Comparison of ENCODE assay signal across 14 cellular contexts in genomic region chr17:68440526-68440925, GRCh38. TPM values are rescaled to one million over a fixed set of nuclear protein-coding genes. Genes with fewer than 3 reads are reported as not detected.
DNase-seq lines count a peak whose midpoint lies in the region; ATAC-seq, FAIRE-seq and TF ChIP-seq lines count a peak whose summit lies in the region.
"Had no signal": no experiment of that assay in that cellular context is flagged by ENCODE, and none has a peak within 500 bp of the region (broad histone marks: within the 10 kb centered on the region; RNA-seq: fewer than 3 reads in every experiment).

No MANE protein-coding gene starts in this region.

- peak overlapping the region in 2 of 3 donors; percentile 79 to 88 for H3K27ac Mint-ChIP-seq in CD4-positive, CD25-positive, alpha-beta regulatory T cell
- H3K27ac Mint-ChIP-seq in nephron = peak overlapping the region; percentile 87 to 96 (median 89)

- TF ChIP-seq POLR2A in endothelial cell of umbilical vein (IDR thresholded peaks at IDR 0.05; ENCODE audit: low read depth, low read length) (no peak), esophagus squamous epithelium (IDR thresholded peaks at IDR 0.05) (no peak)

- POLR2A ChIA-PET in endothelial cell of umbilical vein (lab: Charles Lee) = interaction anchor here (0.6 kb wide), 1 partner anchor 270 kb away, joined by 9 read pairs; no protein-coding TSS in a partner anchor

- peaks cover 9% of the 10 kb centered on the region for H3K36me3 Mint-ChIP-seq in CD4-positive, CD25-positive, alpha-beta regulatory T cell
- peaks cover 15% of the 10 kb centered on the region for H3K36me3 Mint-ChIP-seq in nephron (ENCODE audit: low read depth)

- BruUV-seq in endothelial cell of umbilical vein (replicated peaks; lab: Mats Ljungman, UMichigan) = no TSS peak

- no peaks in the 10 kb centered on the region for H3K9me3 ChIP-seq in CD4-positive, CD25-positive, alpha-beta regulatory T cell (ENCODE audit: control insufficient read depth in 2 of 2, low read length in 2 of 2)
- H3K9me3 ChIP-seq in Loucy (ENCODE audit: insufficient read depth, low read depth, low read length) (no peaks in the 10 kb centered on the region), endothelial cell of umbilical vein (replicated peaks; ENCODE audit: control insufficient read depth, insufficient read depth, low read length) (no peaks in the 10 kb centered on the region), esophagus squamous epithelium (no peaks in the 10 kb centered on the region)
- H3K9me3 ChIP-seq: ascending aorta had no signal

- H2AFZ ChIP-seq in Loucy (ENCODE audit: low read length) (no peak overlapping the region), endothelial cell of umbilical vein (ENCODE audit: low read depth, low read length) (no peak overlapping the region)

- H3K9me2 ChIP-seq in Loucy (replicated peaks; ENCODE audit: low read depth, low read length) = no peaks in the 10 kb centered on the region

- no peak for DNase-seq in CD4-positive, CD25-positive, alpha-beta regulatory T cell
- no peak for DNase-seq in endothelial cell of umbilical vein (ENCODE audit: low read depth, low spot score)
- DNase-seq in esophagus squamous epithelium (lab: John Stamatoyannopoulos, UW) = no peak
- no peak for DNase-seq in omental fat pad (ENCODE audit: low spot score)
- DNase-seq in NCI-H1417 (lab: John Stamatoyannopoulos, UW) = no peak
- DNase-seq: activated CD4-positive, CD25-positive, alpha-beta regulatory T cell treated with anti-CD3 and anti-CD28 coated beads, Interleukin-2, amount 50 U/mL, for 72 hours; DMS79; HCEC 1CT; NCI-H774; stimulated activated naive CD8-positive, alpha-beta T cell treated with anti-CD3 and anti-CD28 coated beads, Interleukin-15, Interleukin-2, amounts not matched to agents 100 U/mL and 50 U/mL, for 24 hours had no signal

- ATAC-seq in CD4-positive, CD25-positive, alpha-beta regulatory T cell (ENCODE audit: low read depth in 2 of 2) = no peak
- ATAC-seq in omental fat pad (ENCODE audit: low FRiP score) (no peak), HG03159 (IDR thresholded peaks at IDR 0.05; ENCODE audit: unreplicated experiment) (no peak)
- ATAC-seq: stimulated activated naive CD8-positive, alpha-beta T cell treated with anti-CD3 and anti-CD28 coated beads, Interleukin-15, Interleukin-2, amounts not matched to agents 100 U/mL and 50 U/mL, for 24 hours had no signal

- 72 to 91% methylated on average over 2 of the region's 2 CpGs for whole genome bisulfite sequencing in esophagus squamous epithelium, 2 donors

- no peak overlapping the region for H3K27ac ChIP-seq in CD4-positive, CD25-positive, alpha-beta regulatory T cell (ENCODE audit: insufficient read depth, low read length, poor library complexity, severe bottlenecking)
- H3K27ac ChIP-seq in endothelial cell of umbilical vein (ENCODE audit: insufficient read depth, low read depth, low read length) = peak overlapping the region; percentile 84
- peak overlapping the region in 2 of 4 donors; percentile 6 to 47 for H3K27ac ChIP-seq in esophagus squamous epithelium
- H3K27ac ChIP-seq: ascending aorta had no signal

- peaks cover 22 to 49% (median 28%) of the 10 kb centered on the region in 4 donors for H3K4me1 Mint-ChIP-seq in CD4-positive, CD25-positive, alpha-beta regulatory T cell
- peaks cover 36% of the 10 kb centered on the region for H3K4me1 Mint-ChIP-seq in nephron

- H3K4me2 ChIP-seq in Loucy (ENCODE audit: low read depth, low read length, poor library complexity, severe bottlenecking) (peak overlapping the region; percentile 48), endothelial cell of umbilical vein (ENCODE audit: insufficient read depth, low read length) (peak overlapping the region; percentile 79)

- TF ChIP-seq CTCF in Loucy (conservative IDR thresholded peaks at IDR 0.05; ENCODE audit: low read length) (no peak), endothelial cell of umbilical vein (IDR thresholded peaks at IDR 0.05; ENCODE audit: extremely low read depth in 1 of 2, insufficient read depth in 1 of 2, low read depth in 1 of 2, low read length in 2 of 2) (no peak), nephron (IDR thresholded peaks at IDR 0.05; ENCODE audit: unreplicated experiment in 3 of 3) (no peak), esophagus squamous epithelium (IDR thresholded peaks at IDR 0.05) (no peak), omental fat pad (IDR thresholded peaks at IDR 0.05) (no peak)

- no peaks in the 10 kb centered on the region for H3K36me3 ChIP-seq in CD4-positive, CD25-positive, alpha-beta regulatory T cell (ENCODE audit: control insufficient read depth, insufficient read depth, low read length)
- H3K36me3 ChIP-seq in Loucy (ENCODE audit: insufficient read depth, low read length) (no peaks in the 10 kb centered on the region; the same call in 1 of the 2 replicates), endothelial cell of umbilical vein (ENCODE audit: control insufficient read depth in 2 of 2, extremely low read depth in 1 of 2, insufficient read depth in 2 of 2, low read length in 2 of 2) (peaks cover 6 to 12% of the 10 kb centered on the region in 2 experiments), esophagus squamous epithelium (peaks cover 0 to 32% (median 0%) of the 10 kb centered on the region in 3 donors)

- CTCF ChIA-PET in endothelial cell of umbilical vein (lab: Charles Lee) = interaction anchor here (1.1 to 4.1 kb wide), 6 partner anchors 9 to 268 kb away, joined by 3 to 35 read pairs (median 4); partner anchors contain the start of gene WIPI1

- no peaks in the 10 kb centered on the region for H3K27me3 ChIP-seq in CD4-positive, CD25-positive, alpha-beta regulatory T cell (ENCODE audit: control insufficient read depth, insufficient read depth, low read length)
- no peaks in the 10 kb centered on the region for H3K27me3 ChIP-seq in Loucy (ENCODE audit: insufficient read depth, low read length, poor library complexity, severe bottlenecking)
- H3K27me3 ChIP-seq in endothelial cell of umbilical vein (ENCODE audit: control insufficient read depth in 2 of 2, insufficient read depth in 2 of 2, low read length in 2 of 2) = no peaks in the 10 kb centered on the region
- no peaks in the 10 kb centered on the region for H3K27me3 ChIP-seq in esophagus squamous epithelium
- H3K27me3 ChIP-seq: ascending aorta had no signal

- H3K4me1 ChIP-seq in CD4-positive, CD25-positive, alpha-beta regulatory T cell (ENCODE audit: control insufficient read depth, insufficient read depth, low read length, poor library complexity, severe bottlenecking) = peaks cover 25% of the 10 kb centered on the region
- H3K4me1 ChIP-seq in Loucy (ENCODE audit: insufficient read depth, low read length, poor library complexity, severe bottlenecking) = peaks cover 63% of the 10 kb centered on the region
- peaks cover 46% of the 10 kb centered on the region for H3K4me1 ChIP-seq in endothelial cell of umbilical vein (ENCODE audit: control insufficient read depth, extremely low read depth, insufficient read depth, low read length)
- peaks cover 14 to 43% (median 17%) of the 10 kb centered on the region in 3 donors for H3K4me1 ChIP-seq in esophagus squamous epithelium
- H3K4me1 ChIP-seq: ascending aorta had no signal

- no peak for FAIRE-seq in endothelial cell of umbilical vein (lab: Jason Lieb, UNC)

- H3F3A ChIP-seq in Loucy (ENCODE audit: low read depth) = peaks cover 9% of the 10 kb centered on the region; the same call in 1 of the 2 replicates

- no peaks in the 10 kb centered on the region for H3K9me1 ChIP-seq in endothelial cell of umbilical vein (replicated peaks; ENCODE audit: control insufficient read depth, extremely low read depth, insufficient read depth, low read length)

- dilution Hi-C loops in endothelial cell of umbilical vein (cut with MboI; ENCODE audit: extremely low pct_ligation_motif_present, low sequenced_read_pairs) = no loop called here

- H4K20me1 ChIP-seq in Loucy (ENCODE audit: insufficient read depth, low read length, poor library complexity, severe bottlenecking) = no peaks in the 10 kb centered on the region
- no peaks in the 10 kb centered on the region for H4K20me1 ChIP-seq in endothelial cell of umbilical vein (replicated peaks; ENCODE audit: control insufficient read depth, extremely low read depth, insufficient read depth, low read length)

- intact Hi-C loops in endothelial cell of umbilical vein (cut with micrococcal nuclease) = no loop called here
- intact Hi-C loops in esophagus squamous epithelium (cut with DNase I) = no loop called here

- H3K9me3 Mint-ChIP-seq in CD4-positive, CD25-positive, alpha-beta regulatory T cell = no peaks in the 10 kb centered on the region
- H3K9me3 Mint-ChIP-seq in nephron = no peaks in the 10 kb centered on the region

- H3K4me3 Mint-ChIP-seq in CD4-positive, CD25-positive, alpha-beta regulatory T cell = no peak overlapping the region
- no peak overlapping the region for H3K4me3 Mint-ChIP-seq in nephron

- H3K27me3 Mint-ChIP-seq in CD4-positive, CD25-positive, alpha-beta regulatory T cell = no peaks in the 10 kb centered on the region
- H3K27me3 Mint-ChIP-seq in nephron (ENCODE audit: low read depth) = peaks cover 2% of the 10 kb centered on the region

- peak overlapping the region; percentile 40 for H3K9ac ChIP-seq in Loucy (ENCODE audit: low read depth, low read length, poor library complexity, severe bottlenecking)
- peak overlapping the region; percentile 50 for H3K9ac ChIP-seq in endothelial cell of umbilical vein (replicated peaks; ENCODE audit: extremely low read depth, insufficient read depth, low read length)

- H3K4me3 ChIP-seq in CD4-positive, CD25-positive, alpha-beta regulatory T cell (ENCODE audit: low read depth, low read length) = no peak overlapping the region
- H3K4me3 ChIP-seq in Loucy (ENCODE audit: low read length, poor library complexity, severe bottlenecking) (peak overlapping the region; percentile 35), endothelial cell of umbilical vein (replicated peaks in 1 of 3; ENCODE audit: insufficient read depth in 1 of 3, low read depth in 1 of 3, low read length in 3 of 3) (no peak overlapping the region), esophagus squamous epithelium (no peak overlapping the region)
- H3K4me3 ChIP-seq: ascending aorta had no signal

- H3K79me2 ChIP-seq in Loucy (ENCODE audit: insufficient read depth, low read length) (no peaks in the 10 kb centered on the region), endothelial cell of umbilical vein (ENCODE audit: control insufficient read depth, insufficient read depth, low read length) (no peaks in the 10 kb centered on the region)

RNA-seq across cellular contexts. Expression of gene WIPI1, which starts 16.8 kb away (rescaled TPM):
- 5.1 TPM for total RNA-seq in CD4-positive, CD25-positive, alpha-beta regulatory T cell
- 1 to 10 TPM; 2.5 to 5.9 (median 5.2) TPM for polyA plus RNA-seq in CD4-positive, CD25-positive, alpha-beta regulatory T cell
- 41.5 and 49.9 TPM in 2 replicates for total RNA-seq in endothelial cell of umbilical vein
- polyA plus RNA-seq in endothelial cell of umbilical vein = 69.8 and 70.3 TPM in 2 replicates
- 76.5 and 78.2 TPM in 2 replicates for polyA plus RNA-seq in endothelial cell of umbilical vein (2011; cell fraction: cytosol; rRNA removed)
- 74.6 and 88.2 TPM in 2 replicates for polyA plus RNA-seq in endothelial cell of umbilical vein (2011; cell fraction: nucleus; rRNA removed)
- 53.7 and 71.7 TPM in 2 replicates for polyA plus RNA-seq in endothelial cell of umbilical vein (2012)
- 80.8 and 96.2 TPM in 2 replicates for polyA minus RNA-seq in endothelial cell of umbilical vein
- polyA minus RNA-seq in endothelial cell of umbilical vein (2011; cell fraction: cytosol; rRNA and poly(A)+ RNA removed) = 4.9 TPM
- 59.8 and 75.3 TPM in 2 replicates for polyA minus RNA-seq in endothelial cell of umbilical vein (2011; cell fraction: nucleus; rRNA and poly(A)+ RNA removed)
- 10 to 100 TPM; 23.0 to 32.2 (median 25.5) TPM for total RNA-seq in esophagus squamous epithelium
- total RNA-seq in omental fat pad = 100 to 1,000 TPM in 1 of 4 donors, 10 to 100 TPM in 3; 50.1 to 101 (median 60.2) TPM
